In genomic region chr19:18898081-18898532, GRCh38 we compare ENCODE assay signal across 20 cellular contexts. TPM values are rescaled to one million over a fixed set of nuclear protein-coding genes. Genes with fewer than 3 reads are reported as not detected.
DNase-seq lines count a peak whose midpoint lies in the region; ATAC-seq, FAIRE-seq and TF ChIP-seq lines count a peak whose summit lies in the region.
"Had no signal": no experiment of that assay in that cellular context is flagged by ENCODE, and none has a peak within 500 bp of the region (broad histone marks: within the 10 kb centered on the region; RNA-seq: fewer than 3 reads in every experiment).

No MANE protein-coding gene starts in this region.

- no peak overlapping the region for H3K4me3 ChIP-seq in cardiac muscle cell
- no peak overlapping the region for H3K4me3 ChIP-seq in left ventricle myocardium inferior
- no peak overlapping the region for H3K4me3 ChIP-seq in K562
- no peak overlapping the region for H3K4me3 ChIP-seq in right lobe of liver
- no peak overlapping the region for H3K4me3 ChIP-seq in coronary artery
- H3K4me3 ChIP-seq in mammary epithelial cell (replicated peaks in 1 of 3; ENCODE audit: insufficient read depth in 1 of 3, low read depth in 2 of 3, low read length in 3 of 3), result no peak overlapping the region
- H3K4me3 ChIP-seq: ascending aorta, pancreas, stomach had no signal

- H4K20me1 ChIP-seq in K562 (replicated peaks; ENCODE audit: control insufficient read depth, insufficient read depth, low read length) (peaks cover 17% of the 10 kb centered on the region), mammary epithelial cell (ENCODE audit: insufficient read depth, low read length) (no peaks in the 10 kb centered on the region)

- CTCF ChIA-PET in K562 (lab: Yijun Ruan, JAX; ENCODE audit: low intra/inter-chr PET ratio) (no interaction called here), HEK293T (lab: Yijun Ruan, JAX) (interaction anchor here (0.6 kb wide), 2 partner anchors 59 to 131 kb away, joined by 3 read pairs; no protein-coding TSS in a partner anchor), mammary epithelial cell (lab: Charles Lee; ENCODE audit: low non-redundant PET) (no interaction called here)

- H3K9ac ChIP-seq in K562 (ENCODE audit: insufficient read depth in 1 of 2, low read depth in 2 of 2, low read length in 2 of 2), result peak overlapping the region in 1 of 2 experiments; percentile 86; a peak in 2 of 4 replicates
- H3K9ac ChIP-seq in mammary epithelial cell (ENCODE audit: insufficient read depth, low read length), result no peak overlapping the region

- dilution Hi-C loops in mammary epithelial cell (cut with HindIII; ENCODE audit: low sequenced_read_pairs), result no loop called here

- peaks cover 3% of the 10 kb centered on the region for H3K9me1 ChIP-seq in K562 (ENCODE audit: control insufficient read depth, insufficient read depth, low read length)

- TF ChIP-seq EP300 in K562 (IDR thresholded peaks at IDR 0.05; ENCODE audit: low read length), result no peak

- ATAC-seq in K562 (peak; percentile 76), right lobe of liver (peak in 3 of 4 donors; percentile 1 to 11 (median 6))

- H3K27me3 ChIP-seq in cardiac muscle cell (no peaks in the 10 kb centered on the region), left ventricle myocardium inferior (ENCODE audit: low read depth) (peaks cover 40% of the 10 kb centered on the region), K562 (ENCODE audit: control insufficient read depth in 2 of 2, insufficient read depth in 2 of 2, low read length in 2 of 2) (peaks cover 0 to 5% of the 10 kb centered on the region in 2 experiments; a peak in 1 of 5 replicates), right lobe of liver (peaks cover 0 to 4% of the 10 kb centered on the region in 2 donors), mammary epithelial cell (ENCODE audit: insufficient read depth, low read length) (peaks cover 18% of the 10 kb centered on the region)

- TF ChIP-seq POLR2A in K562 (conservative IDR thresholded peaks at IDR 0.05), result no peak
- TF ChIP-seq POLR2A in right lobe of liver (IDR thresholded peaks at IDR 0.05), result no peak

- H3K36me3 ChIP-seq in cardiac muscle cell (no peaks in the 10 kb centered on the region), left ventricle myocardium inferior (peaks cover 28% of the 10 kb centered on the region), K562 (ENCODE audit: control insufficient read depth, insufficient read depth, low read length) (peaks cover 28% of the 10 kb centered on the region; the same call in 2 of the 3 replicates), right lobe of liver (peaks cover 0 to 8% (median 2%) of the 10 kb centered on the region in 4 donors), mammary epithelial cell (ENCODE audit: insufficient read depth, low read length) (no peaks in the 10 kb centered on the region)

- H3K79me2 ChIP-seq in K562 (ENCODE audit: control insufficient read depth, insufficient read depth, low read length) (no peaks in the 10 kb centered on the region), mammary epithelial cell (ENCODE audit: insufficient read depth, low read length) (no peaks in the 10 kb centered on the region)

- intact Hi-C loops in left ventricle myocardium inferior (cut with micrococcal nuclease) (no loop called here), K562 (cut with micrococcal nuclease) (loop anchor here (5.0 kb wide), 1 partner anchor 239 kb away; the partner anchor contains the start of gene TMEM161A), right lobe of liver (cut with DNase I) (no loop called here), mammary epithelial cell (cut with micrococcal nuclease) (no loop called here)

- POLR2A ChIA-PET in K562 (lab: Yijun Ruan, JAX) (interaction anchor here (0.6 to 1.9 kb wide), 8 partner anchors 9 to 311 kb away, joined by 3 to 9 read pairs (median 4); partner anchors contain the start of genes COPE and DDX49), HEK293T (lab: Yijun Ruan, JAX) (interaction anchor here (1.1 kb wide), 1 partner anchor 18 kb away, joined by 3 read pairs; no protein-coding TSS in a partner anchor)

- no peak overlapping the region for H2AFZ ChIP-seq in K562 (ENCODE audit: low read depth, low read length)
- no peak overlapping the region for H2AFZ ChIP-seq in mammary epithelial cell (ENCODE audit: low read depth, low read length)

- FAIRE-seq in K562 (lab: Jason Lieb, UNC), result no peak
- FAIRE-seq: endometrium, pancreas had no signal

- BruUV-seq in K562 (replicated peaks; lab: Mats Ljungman, UMichigan) (no TSS peak), mammary epithelial cell (replicated peaks; lab: Mats Ljungman, UMichigan) (no TSS peak)

- H3K9me3 ChIP-seq in cardiac muscle cell (ENCODE audit: low read depth), result no peaks in the 10 kb centered on the region
- no peaks in the 10 kb centered on the region for H3K9me3 ChIP-seq in left ventricle myocardium inferior (replicated peaks)
- H3K9me3 ChIP-seq in K562 (replicated peaks; ENCODE audit: control insufficient read depth, insufficient read depth, low read depth, low read length), result no peaks in the 10 kb centered on the region
- no peaks in the 10 kb centered on the region for H3K9me3 ChIP-seq in right lobe of liver
- H3K9me3 ChIP-seq in mammary epithelial cell (replicated peaks; ENCODE audit: insufficient read depth, low read length), result no peaks in the 10 kb centered on the region
- H3K9me3 ChIP-seq: ascending aorta, pancreas, stomach had no signal

- H3K4me2 ChIP-seq in K562 (ENCODE audit: insufficient read depth, low read length), result no peak overlapping the region; the same call in 1 of the 2 replicates
- no peak overlapping the region for H3K4me2 ChIP-seq in mammary epithelial cell (ENCODE audit: insufficient read depth, low read depth, low read length)

- H3K4me1 ChIP-seq in cardiac muscle cell (ENCODE audit: low read depth), result no peaks in the 10 kb centered on the region
- H3K4me1 ChIP-seq in left ventricle myocardium inferior, result peaks cover 24% of the 10 kb centered on the region
- peaks cover 12 to 66% of the 10 kb centered on the region in 2 experiments for H3K4me1 ChIP-seq in K562 (replicated peaks in 1 of 2; ENCODE audit: control insufficient read depth in 2 of 2, insufficient read depth in 2 of 2, low read length in 2 of 2)
- no peaks in the 10 kb centered on the region for H3K4me1 ChIP-seq in right lobe of liver
- peaks cover 15% of the 10 kb centered on the region for H3K4me1 ChIP-seq in mammary epithelial cell (ENCODE audit: insufficient read depth, low read length)
- H3K4me1 ChIP-seq: pancreas had no signal

- H3K27ac ChIP-seq in cardiac muscle cell (peak overlapping the region; percentile 46), left ventricle myocardium inferior (replicated peaks) (no peak overlapping the region), K562 (ENCODE audit: extremely low read depth, low read depth, low read length) (no peak overlapping the region), right lobe of liver (no peak overlapping the region), temporal lobe (ENCODE audit: low read depth, low read length) (peak overlapping the region; percentile 44), coronary artery (peak overlapping the region in 1 of 2 donors; percentile 28), mammary epithelial cell (ENCODE audit: insufficient read depth, low read depth, low read length) (no peak overlapping the region)
- H3K27ac ChIP-seq: ascending aorta, pancreas, stomach had no signal

- in situ Hi-C loops in K562 (cut with MboI), result no loop called here
- in situ Hi-C loops in mammary epithelial cell (cut with MboI; ENCODE audit: low sequenced_read_pairs in 2 of 2), result no loop called here

- DNase-seq in cardiac muscle cell (ENCODE audit: low read depth in 1 of 2, low spot score in 1 of 2), result peak in 1 of 2 donors; percentile 59
- no peak for DNase-seq in left ventricle myocardium inferior
- DNase-seq in K562 (ENCODE audit: extremely low read depth in 1 of 4, low spot score in 3 of 4), result peak; percentile 62 to 73 (median 72)
- DNase-seq in right lobe of liver, result no peak
- no peak for DNase-seq in coronary artery (ENCODE audit: low spot score)
- no peak for DNase-seq in HEK293T (ENCODE audit: extremely low spot score)
- no peak for DNase-seq in mammary epithelial cell
- DNase-seq: activated CD4-positive, alpha-beta memory T cell treated with anti-CD3 and anti-CD28 coated beads, Interleukin-2, amount 10 ng/mL, durations not matched to agents 7 days and 5 days; activated naive CD4-positive, alpha-beta T cell treated with anti-CD3 and anti-CD28 coated beads, Interleukin-2, amount 10 ng/mL, durations not matched to agents 7 days and 5 days; activated T-cell treated with anti-CD3 and anti-CD28 coated beads, Interleukin-2, amount 50 U/mL, for 1 hour; Calu3; NCI-H1417; NCI-H69; SIG-M5; stomach; T-helper 2 cell had no signal

- no peak for TF ChIP-seq CTCF in cardiac muscle cell (IDR thresholded peaks at IDR 0.05; ENCODE audit: low read depth, low read length)
- no peak for TF ChIP-seq CTCF in left ventricle myocardium inferior (IDR thresholded peaks at IDR 0.05; ENCODE audit: borderline replicate concordance)
- TF ChIP-seq CTCF in K562 (IDR thresholded peaks at IDR 0.05 in 2 of 3, conservative IDR thresholded peaks at IDR 0.05 in 1 of 3; ENCODE audit: insufficient read depth in 2 of 3, low read depth in 1 of 3, low read length in 3 of 3), result no peak
- TF ChIP-seq CTCF in right lobe of liver (IDR thresholded peaks at IDR 0.05), result no peak
- TF ChIP-seq CTCF in coronary artery (IDR thresholded peaks at IDR 0.05), result no peak
- TF ChIP-seq CTCF in mammary epithelial cell (conservative IDR thresholded peaks at IDR 0.05 in 1 of 2, IDR thresholded peaks at IDR 0.05 in 1 of 2; ENCODE audit: extremely low read depth in 1 of 2, insufficient read depth in 1 of 2, low read depth in 1 of 2, low read length in 2 of 2), result no peak

- TF ChIP-seq RAD21 in K562 (CRISPR knock-in tag; conservative IDR thresholded peaks at IDR 0.05 in 1 of 2, IDR thresholded peaks at IDR 0.05 in 1 of 2), result no peak

- 19% methylated on average over 16 of the region's 17 CpGs for WGBS in K562 (ENCODE audit: insufficient coverage, low coverage, missing lambda C conversion rate)
- 54% methylated on average over 4 of the region's 17 CpGs for WGBS in right lobe of liver (ENCODE audit: insufficient coverage, low coverage, low lambda C conversion rate, missing lambda C conversion rate)
- 69% methylated on average over 2 of the region's 17 CpGs for WGBS in mammary epithelial cell (ENCODE audit: low coverage, missing lambda C conversion rate)

RNA-seq across cellular contexts. Expression of gene CERS1, which starts 2.1 kb away (rescaled TPM):
- total RNA-seq in cardiac muscle cell (15.2 and 16.1 TPM in 2 replicates), left ventricle myocardium inferior (1.4 TPM), K562 (2014; rRNA removed) (0.86 TPM in 2 replicates), K562 (2014; rRNA removed; fragmentation: Illumina TruSeq; extraction: Trizol) (0.13 and 0.33 TPM in 2 replicates), K562 (2015; rRNA removed; fragmentation: Illumina TruSeq; extraction: Trizol) (0.43 and 1.4 TPM in 2 replicates), K562 (2021) (1.5 and 1.7 TPM in 2 replicates), right lobe of liver (not detected), temporal lobe (22.4 TPM), mammary epithelial cell (1 to 10 TPM in 1 of 2 donors, under 1 TPM in 1; 0.33 to 1.4 TPM)
- polyA plus RNA-seq in cardiac muscle cell (29.3 and 30.9 TPM in 2 replicates), K562 (2011; rRNA removed) (1.5 and 3.8 TPM in 2 replicates), K562 (2014; fragmentation: Illumina TruSeq; extraction: Trizol) (0.80 and 1.7 TPM in 2 replicates), K562 (2014; fragmentation: Nextera tagmentation; extraction: Ambion mirVana) (not detected), K562 (2014; rRNA removed) (1.1 TPM in 2 replicates), mammary epithelial cell (0.65 TPM)
- total RNA-seq in K562 (2011; cell fraction: chromatin; rRNA removed; ENCODE audit: low replicate concordance), result 1.3 and 6.2 TPM in 2 replicates
- 4.2 and 5.0 TPM in 2 replicates for total RNA-seq in K562 (2011; cell fraction: nucleolus; rRNA removed)
- total RNA-seq in K562 (2011; cell fraction: nucleoplasm; rRNA removed), result 1.5 and 3.7 TPM in 2 replicates
- 5.5 and 5.7 TPM in 2 replicates for polyA plus RNA-seq in K562 (2011; cell fraction: cytosol; rRNA removed)
- polyA plus RNA-seq in K562 (2011; cell fraction: nucleus; rRNA removed), result 3.7 and 4.0 TPM in 2 replicates
- 0.71 and 0.87 TPM in 2 replicates for polyA plus RNA-seq in K562 (2012)
- polyA minus RNA-seq in K562 (2011; rRNA and poly(A)+ RNA removed), result 1.1 and 2.3 TPM in 2 replicates
- 1.2 and 3.5 TPM in 2 replicates for polyA minus RNA-seq in K562 (2011; cell fraction: cytosol; rRNA and poly(A)+ RNA removed)
- polyA minus RNA-seq in K562 (2011; cell fraction: nucleus; rRNA and poly(A)+ RNA removed), result 0.40 and 0.78 TPM in 2 replicates
- not detected for polyA minus RNA-seq in mammary epithelial cell
- total RNA-seq: activated CD4-positive, alpha-beta memory T cell treated with anti-CD3 and anti-CD28 coated beads, Interleukin-2, amount 10 ng/mL, durations not matched to agents 7 days and 5 days; ascending aorta had no signal

RNA-seq across cellular contexts. Expression of gene COPE, which starts 21.1 kb away (rescaled TPM):
- total RNA-seq in cardiac muscle cell (306 and 478 TPM in 2 replicates), left ventricle myocardium inferior (128 TPM), K562 (2014; rRNA removed) (239 and 305 TPM in 2 replicates), K562 (2014; rRNA removed; fragmentation: Illumina TruSeq; extraction: Trizol) (19.2 and 33.2 TPM in 2 replicates), K562 (2015; rRNA removed; fragmentation: Illumina TruSeq; extraction: Trizol) (130 and 147 TPM in 2 replicates), K562 (2021) (273 and 289 TPM in 2 replicates), right lobe of liver (100 to 1,000 TPM in 3 of 6 experiments, 10 to 100 TPM in 3; 67.4 to 240 (median 97.1) TPM), temporal lobe (65.2 TPM), mammary epithelial cell (100 to 1,000 TPM; 180 to 226 TPM)
- polyA plus RNA-seq in cardiac muscle cell (417 and 523 TPM in 2 replicates), K562 (2011; rRNA removed) (159 and 263 TPM in 2 replicates), K562 (2014; fragmentation: Illumina TruSeq; extraction: Trizol) (50.1 and 152 TPM in 2 replicates), K562 (2014; fragmentation: Nextera tagmentation; extraction: Ambion mirVana) (10 to 100 TPM in 1 of 2 experiments, 1 to 10 TPM in 1; 5.8 to 18.3 TPM), K562 (2014; rRNA removed) (230 and 233 TPM in 2 replicates), mammary epithelial cell (248 TPM)
- total RNA-seq in K562 (2011; cell fraction: chromatin; rRNA removed; ENCODE audit: low replicate concordance), result 63.5 and 278 TPM in 2 replicates
- 249 and 252 TPM in 2 replicates for total RNA-seq in K562 (2011; cell fraction: nucleolus; rRNA removed)
- total RNA-seq in K562 (2011; cell fraction: nucleoplasm; rRNA removed), result 127 and 141 TPM in 2 replicates
- 307 and 533 TPM in 2 replicates for polyA plus RNA-seq in K562 (2011; cell fraction: cytosol; rRNA removed)
- 164 and 210 TPM in 2 replicates for polyA plus RNA-seq in K562 (2011; cell fraction: nucleus; rRNA removed)
- polyA plus RNA-seq in K562 (2012), result 176 and 372 TPM in 2 replicates
- polyA minus RNA-seq in K562 (2011; rRNA and poly(A)+ RNA removed), result 43.6 and 67.0 TPM in 2 replicates
- 103 and 143 TPM in 2 replicates for polyA minus RNA-seq in K562 (2011; cell fraction: cytosol; rRNA and poly(A)+ RNA removed)
- 49.1 and 66.3 TPM in 2 replicates for polyA minus RNA-seq in K562 (2011; cell fraction: nucleus; rRNA and poly(A)+ RNA removed)
- 75.2 TPM for polyA minus RNA-seq in mammary epithelial cell

RNA-seq across cellular contexts. Expression of gene DDX49, which starts 21.4 kb away (rescaled TPM):
- total RNA-seq in cardiac muscle cell (57.6 and 65.4 TPM in 2 replicates), left ventricle myocardium inferior (22.4 TPM), K562 (2014; rRNA removed) (113 and 149 TPM in 2 replicates), K562 (2014; rRNA removed; fragmentation: Illumina TruSeq; extraction: Trizol) (26.2 and 45.7 TPM in 2 replicates), K562 (2015; rRNA removed; fragmentation: Illumina TruSeq; extraction: Trizol) (51.1 and 57.8 TPM in 2 replicates), K562 (2021) (78.9 and 88.6 TPM in 2 replicates), right lobe of liver (10 to 100 TPM; 15.8 to 37.9 (median 18.5) TPM), temporal lobe (43.8 TPM), mammary epithelial cell (10 to 100 TPM; 44.2 to 47.7 TPM)
- polyA plus RNA-seq in cardiac muscle cell (42.8 and 48.5 TPM in 2 replicates), K562 (2011; rRNA removed) (35.6 and 43.2 TPM in 2 replicates), K562 (2014; fragmentation: Illumina TruSeq; extraction: Trizol) (33.3 and 53.3 TPM in 2 replicates), K562 (2014; fragmentation: Nextera tagmentation; extraction: Ambion mirVana) (1 to 10 TPM; 1.1 to 6.3 TPM), K562 (2014; rRNA removed) (61.3 and 65.9 TPM in 2 replicates), mammary epithelial cell (44.4 TPM)
- 17.3 and 60.1 TPM in 2 replicates for total RNA-seq in K562 (2011; cell fraction: chromatin; rRNA removed; ENCODE audit: low replicate concordance)
- 53.9 and 64.9 TPM in 2 replicates for total RNA-seq in K562 (2011; cell fraction: nucleolus; rRNA removed)
- total RNA-seq in K562 (2011; cell fraction: nucleoplasm; rRNA removed), result 23.2 and 29.4 TPM in 2 replicates
- 53.9 and 97.8 TPM in 2 replicates for polyA plus RNA-seq in K562 (2011; cell fraction: cytosol; rRNA removed)
- polyA plus RNA-seq in K562 (2011; cell fraction: nucleus; rRNA removed), result 37.4 and 64.0 TPM in 2 replicates
- polyA plus RNA-seq in K562 (2012), result 53.0 and 58.9 TPM in 2 replicates
- polyA minus RNA-seq in K562 (2011; rRNA and poly(A)+ RNA removed), result 27.6 and 57.1 TPM in 2 replicates
- 34.9 and 39.1 TPM in 2 replicates for polyA minus RNA-seq in K562 (2011; cell fraction: cytosol; rRNA and poly(A)+ RNA removed)
- polyA minus RNA-seq in K562 (2011; cell fraction: nucleus; rRNA and poly(A)+ RNA removed), result 23.5 and 26.5 TPM in 2 replicates
- 27.9 TPM for polyA minus RNA-seq in mammary epithelial cell

RNA-seq across cellular contexts. Expression of gene HOMER3, which starts 42.9 kb away (rescaled TPM):
- total RNA-seq in cardiac muscle cell (55.8 and 62.7 TPM in 2 replicates), left ventricle myocardium inferior (14.7 TPM), K562 (2014; rRNA removed) (4.2 and 6.8 TPM in 2 replicates), K562 (2014; rRNA removed; fragmentation: Illumina TruSeq; extraction: Trizol) (1.2 and 1.3 TPM in 2 replicates), K562 (2015; rRNA removed; fragmentation: Illumina TruSeq; extraction: Trizol) (1.5 and 2.7 TPM in 2 replicates), K562 (2021) (3.4 and 4.1 TPM in 2 replicates), right lobe of liver (1 to 10 TPM; 2.3 to 4.7 (median 3.2) TPM), temporal lobe (17.7 TPM), mammary epithelial cell (100 to 1,000 TPM; 114 to 138 TPM)
- polyA plus RNA-seq in cardiac muscle cell (47.0 and 49.0 TPM in 2 replicates), K562 (2011; rRNA removed) (5.1 and 10.3 TPM in 2 replicates), K562 (2014; fragmentation: Illumina TruSeq; extraction: Trizol) (2.9 and 4.7 TPM in 2 replicates), K562 (2014; fragmentation: Nextera tagmentation; extraction: Ambion mirVana) (not detected), K562 (2014; rRNA removed) (3.7 and 6.4 TPM in 2 replicates), mammary epithelial cell (110 TPM)
- 9.9 and 22.2 TPM in 2 replicates for total RNA-seq in K562 (2011; cell fraction: chromatin; rRNA removed; ENCODE audit: low replicate concordance)
- total RNA-seq in K562 (2011; cell fraction: nucleolus; rRNA removed), result 12.0 and 12.4 TPM in 2 replicates
- 9.1 and 12.6 TPM in 2 replicates for total RNA-seq in K562 (2011; cell fraction: nucleoplasm; rRNA removed)
- polyA plus RNA-seq in K562 (2011; cell fraction: cytosol; rRNA removed), result 9.6 and 10.5 TPM in 2 replicates
- 9.2 and 20.4 TPM in 2 replicates for polyA plus RNA-seq in K562 (2011; cell fraction: nucleus; rRNA removed)
- polyA plus RNA-seq in K562 (2012), result 2.4 and 5.5 TPM in 2 replicates
- 2.5 and 2.9 TPM in 2 replicates for polyA minus RNA-seq in K562 (2011; rRNA and poly(A)+ RNA removed)
- 3.3 and 6.9 TPM in 2 replicates for polyA minus RNA-seq in K562 (2011; cell fraction: cytosol; rRNA and poly(A)+ RNA removed)
- polyA minus RNA-seq in K562 (2011; cell fraction: nucleus; rRNA and poly(A)+ RNA removed), result 3.4 and 8.3 TPM in 2 replicates
- polyA minus RNA-seq in mammary epithelial cell, result 18.1 TPM
- total RNA-seq: activated CD4-positive, alpha-beta memory T cell treated with anti-CD3 and anti-CD28 coated beads, Interleukin-2, amount 10 ng/mL, durations not matched to agents 7 days and 5 days had no signal

Comparison
In these comparisons a context has a peak if more than half of its experiments do, and no peak if none do; other contexts are left out.
1. H3K27ac ChIP-seq: peak in cardiac muscle cell (single experiment) and temporal lobe (single experiment); none in left ventricle myocardium inferior (single experiment), K562 (single experiment), right lobe of liver (0 of 3) and mammary epithelial cell (single experiment).
2. DNase-seq: peak in K562 (4 of 4); none in left ventricle myocardium inferior (single experiment), right lobe of liver (0 of 3), coronary artery (single experiment), HEK293T (single experiment) and mammary epithelial cell (single experiment).